ENCODE assay signal across 9 cellular contexts in the genomic region with DNA sequence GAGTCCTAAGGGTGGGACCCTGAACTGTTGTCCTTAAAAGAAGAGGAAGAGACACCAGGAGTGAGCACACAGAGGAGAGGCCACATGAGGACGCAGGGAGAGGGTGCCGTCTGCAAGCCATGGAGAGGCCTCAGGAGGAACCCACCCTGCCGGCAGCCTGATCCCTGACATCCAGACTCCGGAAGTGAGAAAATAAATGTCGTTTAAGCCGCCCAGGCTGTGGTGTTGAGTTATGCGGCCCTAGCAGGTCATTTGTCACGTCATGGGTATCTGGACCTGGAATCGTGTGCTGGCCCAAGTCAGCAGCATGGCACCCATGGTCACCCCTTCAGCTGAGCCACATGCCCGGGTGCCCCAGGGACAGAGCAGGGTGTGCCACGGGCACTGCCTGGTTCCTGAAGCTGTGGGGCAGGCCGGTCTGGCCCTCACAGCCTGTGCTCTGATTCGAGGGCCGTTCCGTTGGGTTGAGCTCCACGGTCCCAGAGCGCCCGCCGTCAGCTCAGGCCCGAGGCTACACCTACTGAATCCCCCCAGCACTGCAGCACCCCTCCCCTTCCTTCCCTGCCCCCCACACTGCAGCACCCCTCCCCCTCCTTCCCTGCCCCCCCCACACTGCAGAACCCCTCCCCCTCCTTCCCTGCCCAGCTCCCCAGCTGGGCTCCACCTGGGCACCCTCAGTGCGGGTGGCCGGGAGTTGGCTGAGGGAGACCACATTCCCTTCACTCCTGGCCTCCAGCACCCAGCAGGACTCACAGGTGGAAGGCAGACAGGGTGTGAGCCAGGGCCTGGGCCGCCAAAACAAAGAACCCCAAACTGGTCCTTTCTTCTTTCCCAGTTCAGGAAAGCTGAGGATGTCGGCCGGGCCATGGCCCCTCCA. TPM values are rescaled to one million over a fixed set of nuclear protein-coding genes. Genes with fewer than 3 reads are reported as not detected.
DNase-seq lines count a peak whose midpoint lies in the region; ATAC-seq and TF ChIP-seq lines count a peak whose summit lies in the region.
"Had no signal": no experiment of that assay in that cellular context is flagged by ENCODE, and none has a peak within 500 bp of the region (broad histone marks: within the 10 kb centered on the region; RNA-seq: fewer than 3 reads in every experiment).

No MANE protein-coding gene starts in this region.

- H3K27ac ChIP-seq in left ventricle myocardium inferior (replicated peaks), result no peak overlapping the region
- H3K27ac ChIP-seq in RWPE1, result peak overlapping the region; percentile 99
- peak overlapping the region; percentile 91 to 97 (median 92) for H3K27ac ChIP-seq in upper lobe of left lung

- intact Hi-C loops in Right ventricle myocardium inferior (cut with DNase I) (no loop called here), left ventricle myocardium inferior (cut with micrococcal nuclease) (no loop called here)

- TF ChIP-seq CTCF in left ventricle myocardium inferior (IDR thresholded peaks at IDR 0.05; ENCODE audit: borderline replicate concordance), result no peak
- no peak for TF ChIP-seq CTCF in RWPE1 (conservative IDR thresholded peaks at IDR 0.05; ENCODE audit: low read depth)
- no peak for TF ChIP-seq CTCF in upper lobe of left lung (IDR thresholded peaks at IDR 0.05)

- peak in 1 of 4 donors; percentile 46 for TF ChIP-seq POLR2A in upper lobe of left lung (IDR thresholded peaks at IDR 0.05)

- TF ChIP-seq EP300 in upper lobe of left lung (IDR thresholded peaks at IDR 0.05), result no peak

- H3K4me1 ChIP-seq in left ventricle myocardium inferior (peaks cover 53% of the 10 kb centered on the region), upper lobe of left lung (peaks cover 44 to 60% (median 48%) of the 10 kb centered on the region in 4 donors)

- DNase-seq in Right ventricle myocardium inferior (ENCODE audit: missing footprints) (peak; percentile 52), left ventricle myocardium inferior (no peak), RWPE1 (ENCODE audit: low spot score) (no peak), hepatic stellate cell (ENCODE audit: low spot score) (peak; percentile 84), upper lobe of left lung (peak; percentile 43 to 52), anterior cingulate cortex (lab: John Stamatoyannopoulos, UW) (no peak)
- DNase-seq: brain microvascular endothelial cell had no signal

- H3K9me3 ChIP-seq in left ventricle myocardium inferior (replicated peaks) (no peaks in the 10 kb centered on the region), upper lobe of left lung (no peaks in the 10 kb centered on the region)

- no peaks in the 10 kb centered on the region for H3K36me3 ChIP-seq in left ventricle myocardium inferior
- H3K36me3 ChIP-seq in upper lobe of left lung, result no peaks in the 10 kb centered on the region
- H3K36me3 ChIP-seq: brain microvascular endothelial cell had no signal

- no peak overlapping the region for H3K4me3 ChIP-seq in left ventricle myocardium inferior
- no peak overlapping the region for H3K4me3 ChIP-seq in upper lobe of left lung

- CTCF ChIA-PET in RWPE1 (lab: Yijun Ruan, JAX), result interaction anchor here (1.7 kb wide), 1 partner anchor 9 kb away, joined by 4 read pairs; no protein-coding TSS in a partner anchor

- no peak for ATAC-seq in Right ventricle myocardium inferior
- ATAC-seq in upper lobe of left lung (ENCODE audit: low FRiP score in 2 of 2), result peak in 1 of 2 donors; percentile 21
- no peak for ATAC-seq in GM21717 (IDR thresholded peaks at IDR 0.05; ENCODE audit: unreplicated experiment)
- ATAC-seq in GM19463 (IDR thresholded peaks at IDR 0.05; ENCODE audit: unreplicated experiment), result no peak

- POLR2A ChIA-PET in RWPE1 (lab: Yijun Ruan, JAX; ENCODE audit: low non-redundant PET), result interaction anchor here (1.0 kb wide), 1 partner anchor 20 kb away, joined by 3 read pairs; no protein-coding TSS in a partner anchor

- 62 to 72% methylated on average over 10 to 23 of the region's 25 CpGs for WGBS in upper lobe of left lung, 2 donors

- H3K27me3 ChIP-seq in left ventricle myocardium inferior (ENCODE audit: low read depth) (no peaks in the 10 kb centered on the region), upper lobe of left lung (no peaks in the 10 kb centered on the region)
- H3K27me3 ChIP-seq: brain microvascular endothelial cell had no signal

RNA-seq across cellular contexts. Expression of gene CCDC57, which starts 2.7 kb away (rescaled TPM):
- total RNA-seq in Right ventricle myocardium inferior, result 7.9 TPM
- 8.1 TPM for total RNA-seq in left ventricle myocardium inferior
- 100 to 1,000 TPM in 2 of 6 donors, 10 to 100 TPM in 4; 52.9 to 204 (median 71.8) TPM for total RNA-seq in upper lobe of left lung

RNA-seq across cellular contexts. Expression of gene SLC16A3, which starts 13.5 kb away (rescaled TPM):
- total RNA-seq in Right ventricle myocardium inferior, result 10.4 TPM
- total RNA-seq in left ventricle myocardium inferior, result 8.5 TPM
- total RNA-seq in upper lobe of left lung, result 100 to 1,000 TPM in 3 of 6 donors, 10 to 100 TPM in 3; 33.5 to 134 (median 102) TPM

RNA-seq across cellular contexts. Expression of gene CSNK1D, which starts 58.2 kb away (rescaled TPM):
- total RNA-seq in Right ventricle myocardium inferior (62.6 TPM), left ventricle myocardium inferior (61.8 TPM), upper lobe of left lung (100 to 1,000 TPM in 4 of 6 donors, 10 to 100 TPM in 2; 80.6 to 228 (median 152) TPM)

Comparison
In these comparisons a context has a peak if more than half of its experiments do, and no peak if none do; other contexts are left out.
1. DNase-seq: peak in Right ventricle myocardium inferior (single experiment), hepatic stellate cell (single experiment) and upper lobe of left lung (2 of 2); none in left ventricle myocardium inferior (single experiment), RWPE1 (single experiment) and anterior cingulate cortex (0 of 58).